Comparison of ENCODE assay signal across 29 cellular contexts in genomic region chr5:80641353-80641752, GRCh38.
"Had no signal": no experiment of that assay in that cellular context is flagged by ENCODE, and none has a peak within 500 bp of the region (broad histone marks: within the 10 kb centered on the region; RNA-seq: fewer than 3 reads in every experiment).

No MANE protein-coding gene starts in this region.

- H3K27me3 ChIP-seq: adrenal gland, body of pancreas had no signal

- H3K4me3 ChIP-seq: adrenal gland, body of pancreas had no signal

- H3K4me3 Mint-ChIP-seq: activated CD4-positive, alpha-beta T cell treated with anti-CD3 and anti-CD28 coated beads for 36 hours; activated CD8-positive, alpha-beta T cell treated with anti-CD3 and anti-CD28 coated beads for 36 hours; activated naive CD4-positive, alpha-beta T cell treated with anti-CD3 and anti-CD28 coated beads for 36 hours; activated naive CD4-positive, alpha-beta T cell treated with anti-CD3 and anti-CD28 coated beads, Interleukin-2, amount 50 U/mL, for 24 hours; activated naive CD8-positive, alpha-beta T cell treated with anti-CD3 and anti-CD28 coated beads for 36 hours; activated naive CD8-positive, alpha-beta T cell treated with anti-CD3 and anti-CD28 coated beads, Interleukin-2, amount 50 U/mL, for 24 hours; activated T-cell treated with anti-CD3 and anti-CD28 coated beads, Interleukin-2, amount 50 U/mL, for 4 hours; effector memory CD8-positive, alpha-beta T cell; T-helper 17 cell; T-helper 2 cell treated with Interferon-gamma antibody and Interleukin-4, amounts not matched to agents 5 μg/mL and 100 μg/mL, for 36 hours had no signal

- H3K4me1 ChIP-seq: adrenal gland, body of pancreas had no signal

- H3K36me3 ChIP-seq: adrenal gland had no signal

- ATAC-seq: activated CD4-positive, alpha-beta T cell treated with anti-CD3 and anti-CD28 coated beads for 36 hours; activated CD8-positive, alpha-beta T cell treated with anti-CD3 and anti-CD28 coated beads for 36 hours; activated naive CD8-positive, alpha-beta T cell treated with anti-CD3 and anti-CD28 coated beads, Interleukin-2, amount 50 U/mL, for 24 hours; activated T-cell treated with anti-CD3 and anti-CD28 coated beads, Interleukin-2, amount 50 U/mL, for 4 hours; body of pancreas; effector memory CD8-positive, alpha-beta T cell; esophagus mucosa; T-helper 17 cell had no signal

- H3K9me3 ChIP-seq: adrenal gland, body of pancreas had no signal

- H3K27ac Mint-ChIP-seq: activated CD4-positive, alpha-beta T cell treated with anti-CD3 and anti-CD28 coated beads for 36 hours; activated CD8-positive, alpha-beta T cell treated with anti-CD3 and anti-CD28 coated beads for 36 hours; activated naive CD4-positive, alpha-beta T cell treated with anti-CD3 and anti-CD28 coated beads for 36 hours; activated naive CD4-positive, alpha-beta T cell treated with anti-CD3 and anti-CD28 coated beads, Interleukin-2, amount 50 U/mL, for 24 hours; activated naive CD8-positive, alpha-beta T cell treated with anti-CD3 and anti-CD28 coated beads for 36 hours; activated naive CD8-positive, alpha-beta T cell treated with anti-CD3 and anti-CD28 coated beads, Interleukin-2, amount 50 U/mL, for 24 hours; activated T-helper 2 cell treated with anti-CD3 and anti-CD28 coated beads, Interferon-gamma antibody, Interleukin-2, Interleukin-4, amounts not matched to agents 10 μg/mL and 5 μg/mL and 100 μg/mL, durations not matched to agents 14 hours and 24 hours and 36 hours; effector memory CD8-positive, alpha-beta T cell; T-helper 17 cell; T-helper 2 cell treated with Interferon-gamma antibody and Interleukin-4, amounts not matched to agents 5 μg/mL and 100 μg/mL, for 36 hours had no signal

- H3K27ac ChIP-seq: adrenal gland had no signal

- H3K27me3 Mint-ChIP-seq: activated CD4-positive, alpha-beta T cell treated with anti-CD3 and anti-CD28 coated beads for 36 hours; activated CD8-positive, alpha-beta T cell treated with anti-CD3 and anti-CD28 coated beads for 36 hours; activated naive CD4-positive, alpha-beta T cell treated with anti-CD3 and anti-CD28 coated beads, Interleukin-2, amount 50 U/mL, for 24 hours; activated naive CD8-positive, alpha-beta T cell treated with anti-CD3 and anti-CD28 coated beads for 36 hours; activated naive CD8-positive, alpha-beta T cell treated with anti-CD3 and anti-CD28 coated beads, Interleukin-2, amount 50 U/mL, for 24 hours; effector memory CD8-positive, alpha-beta T cell; T-helper 17 cell had no signal

- DNase-seq: activated CD4-positive, alpha-beta T cell treated with anti-CD3 and anti-CD28 coated beads for 36 hours; activated CD4-positive, alpha-beta T cell treated with anti-CD3 and anti-CD28 coated beads, Interleukin-2, amount 50 U/mL, for 1 hour; activated CD4-positive, alpha-beta T cell treated with anti-CD3 and anti-CD28 coated beads, Interleukin-2, amount 50 U/mL, for 48 hours; activated CD4-positive, CD25-positive, alpha-beta regulatory T cell; activated CD4-positive, CD25-positive, alpha-beta regulatory T cell treated with anti-CD3 and anti-CD28 coated beads, Interleukin-2, amount 50 U/mL, for 72 hours; activated CD8-positive, alpha-beta memory T cell treated with anti-CD3 and anti-CD28 coated beads for 24 hours; activated CD8-positive, alpha-beta T cell treated with anti-CD3 and anti-CD28 coated beads for 36 hours; activated effector memory CD4-positive, alpha-beta T cell treated with anti-CD3 and anti-CD28 coated beads, Interleukin-2, amount 50 U/mL, for 16 hours; activated naive CD4-positive, alpha-beta T cell treated with anti-CD3 and anti-CD28 coated beads for 36 hours; activated naive CD8-positive, alpha-beta T cell treated with anti-CD3 and anti-CD28 coated beads for 36 hours; activated naive CD8-positive, alpha-beta T cell treated with anti-CD3 and anti-CD28 coated beads, Interleukin-2, amount 50 U/mL, for 24 hours; activated T-cell treated with anti-CD3 and anti-CD28 coated beads, Interleukin-2, amount 50 U/mL, for 4 hours; adrenal gland; amygdala; aorta; body of pancreas; caudate nucleus; cortex of kidney; dermis blood vessel endothelial cell; effector CD4-positive, alpha-beta T cell; effector memory CD8-positive, alpha-beta T cell; head of caudate nucleus; T-helper 1 cell; T-helper 17 cell; T1000 had no signal

- H3K4me1 Mint-ChIP-seq: activated naive CD8-positive, alpha-beta T cell treated with anti-CD3 and anti-CD28 coated beads for 36 hours had no signal

- H3K9me3 Mint-ChIP-seq: activated CD8-positive, alpha-beta T cell treated with anti-CD3 and anti-CD28 coated beads for 36 hours; activated naive CD4-positive, alpha-beta T cell treated with anti-CD3 and anti-CD28 coated beads for 36 hours; activated naive CD4-positive, alpha-beta T cell treated with anti-CD3 and anti-CD28 coated beads, Interleukin-2, amount 50 U/mL, for 24 hours; activated naive CD8-positive, alpha-beta T cell treated with anti-CD3 and anti-CD28 coated beads for 36 hours; activated naive CD8-positive, alpha-beta T cell treated with anti-CD3 and anti-CD28 coated beads, Interleukin-2, amount 50 U/mL, for 24 hours; activated T-cell treated with anti-CD3 and anti-CD28 coated beads, Interleukin-2, amount 50 U/mL, for 4 hours; activated T-helper 2 cell treated with anti-CD3 and anti-CD28 coated beads, Interferon-gamma antibody, Interleukin-2, Interleukin-4, amounts not matched to agents 10 μg/mL and 5 μg/mL and 100 μg/mL, durations not matched to agents 14 hours and 24 hours and 36 hours; effector memory CD8-positive, alpha-beta T cell; T-helper 2 cell treated with Interferon-gamma antibody and Interleukin-4, amounts not matched to agents 5 μg/mL and 100 μg/mL, for 36 hours had no signal
